1 cellular context compared by ENCODE assay signal in the genomic region with DNA sequence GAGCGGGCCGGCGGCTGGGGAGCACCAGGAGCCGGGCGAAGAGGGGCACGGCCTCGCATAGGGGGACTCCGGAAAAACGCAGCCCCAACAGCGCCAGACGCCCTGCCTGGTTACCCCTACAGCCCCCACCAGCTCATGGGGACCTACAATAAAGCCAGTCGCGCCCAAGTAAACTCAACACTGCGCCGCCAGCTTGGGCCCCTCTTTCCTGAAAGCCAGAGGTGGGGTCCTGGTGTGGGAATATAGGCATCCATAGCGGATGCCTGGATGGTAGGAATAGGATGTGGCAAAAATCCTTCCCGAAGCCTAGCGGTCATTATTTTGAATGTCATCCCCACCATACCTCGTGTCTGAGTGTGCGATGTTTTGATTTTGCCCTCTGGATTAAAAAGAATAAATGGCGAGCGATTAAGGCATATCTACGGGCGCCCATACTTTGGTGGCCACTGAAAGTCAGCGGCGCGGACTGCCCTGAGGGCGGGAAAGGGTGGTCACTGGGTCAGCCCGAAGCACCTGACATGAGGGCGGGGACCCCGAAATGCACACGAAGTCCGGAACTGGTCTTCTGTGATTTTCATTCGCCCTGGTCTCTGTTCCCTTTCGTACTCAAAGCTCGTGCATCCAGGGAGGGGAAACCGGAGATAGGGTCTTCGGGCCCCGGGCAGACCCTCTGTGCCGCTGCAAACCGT.
TF ChIP-seq lines count a peak whose summit lies in the region.

A gene with protein sequence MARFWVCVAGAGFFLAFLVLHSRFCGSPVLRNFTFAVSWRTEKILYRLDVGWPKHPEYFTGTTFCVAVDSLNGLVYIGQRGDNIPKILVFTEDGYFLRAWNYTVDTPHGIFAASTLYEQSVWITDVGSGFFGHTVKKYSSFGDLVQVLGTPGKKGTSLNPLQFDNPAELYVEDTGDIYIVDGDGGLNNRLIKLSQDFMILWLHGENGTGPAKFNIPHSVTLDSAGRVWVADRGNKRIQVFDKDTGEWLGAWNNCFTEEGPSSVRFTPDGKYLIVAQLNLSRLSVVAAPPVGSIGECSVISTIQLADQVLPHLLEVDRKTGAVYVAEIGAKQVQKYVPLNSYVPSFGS (plus strand): TSS at position 577 of the 689 bp plus-strand sequence. CDS start 184 bp downstream, outside the sequence.
Gene PROSER1 (minus strand): TSS at position 210 of the 689 bp plus-strand sequence. CDS start 847 bp downstream, outside the sequence.

TF ChIP-seq in GM12878, 131 proteins besides CTCF, POLR2A, EP300 and RAD21 (continued from another document):
- TF ChIP-seq ZBTB11 (CRISPR knock-in tag; IDR thresholded peaks at IDR 0.05): no peak
- peak; percentile 66; the same call in 1 of the 2 replicates for TF ChIP-seq TCF3 (IDR thresholded peaks at IDR 0.05; ENCODE audit: borderline replicate concordance, insufficient read depth, low read depth, low read length)
- TF ChIP-seq, protein P1, sequence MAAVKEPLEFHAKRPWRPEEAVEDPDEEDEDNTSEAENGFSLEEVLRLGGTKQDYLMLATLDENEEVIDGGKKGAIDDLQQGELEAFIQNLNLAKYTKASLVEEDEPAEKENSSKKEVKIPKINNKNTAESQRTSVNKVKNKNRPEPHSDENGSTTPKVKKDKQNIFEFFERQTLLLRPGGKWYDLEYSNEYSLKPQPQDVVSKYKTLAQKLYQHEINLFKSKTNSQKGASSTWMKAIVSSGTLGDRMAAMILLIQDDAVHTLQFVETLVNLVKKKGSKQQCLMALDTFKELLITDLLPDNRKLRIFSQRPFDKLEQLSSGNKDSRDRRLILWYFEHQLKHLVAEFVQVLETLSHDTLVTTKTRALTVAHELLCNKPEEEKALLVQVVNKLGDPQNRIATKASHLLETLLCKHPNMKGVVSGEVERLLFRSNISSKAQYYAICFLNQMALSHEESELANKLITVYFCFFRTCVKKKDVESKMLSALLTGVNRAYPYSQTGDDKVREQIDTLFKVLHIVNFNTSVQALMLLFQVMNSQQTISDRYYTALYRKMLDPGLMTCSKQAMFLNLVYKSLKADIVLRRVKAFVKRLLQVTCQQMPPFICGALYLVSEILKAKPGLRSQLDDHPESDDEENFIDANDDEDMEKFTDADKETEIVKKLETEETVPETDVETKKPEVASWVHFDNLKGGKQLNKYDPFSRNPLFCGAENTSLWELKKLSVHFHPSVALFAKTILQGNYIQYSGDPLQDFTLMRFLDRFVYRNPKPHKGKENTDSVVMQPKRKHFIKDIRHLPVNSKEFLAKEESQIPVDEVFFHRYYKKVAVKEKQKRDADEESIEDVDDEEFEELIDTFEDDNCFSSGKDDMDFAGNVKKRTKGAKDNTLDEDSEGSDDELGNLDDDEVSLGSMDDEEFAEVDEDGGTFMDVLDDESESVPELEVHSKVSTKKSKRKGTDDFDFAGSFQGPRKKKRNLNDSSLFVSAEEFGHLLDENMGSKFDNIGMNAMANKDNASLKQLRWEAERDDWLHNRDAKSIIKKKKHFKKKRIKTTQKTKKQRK (IDR thresholded peaks at IDR 0.05; ENCODE audit: low read depth, low read length): 0 out of 2 replicates have a peak, but pooled peaks have one; percentile 14
- TF ChIP-seq IKZF2 (IDR thresholded peaks at IDR 0.05): no peak; a peak in 2 of 4 replicates
- TF ChIP-seq MYC (IDR thresholded peaks at IDR 0.05; ENCODE audit: insufficient read depth, insufficient read length, insufficient replicate concordance, low read length, severe bottlenecking): peak; percentile 75
- TF ChIP-seq JUNB (IDR thresholded peaks at IDR 0.05): 0 out of 2 replicates have a peak, but pooled peaks have one; percentile 4
- TF ChIP-seq BACH1 (IDR thresholded peaks at IDR 0.05; ENCODE audit: borderline replicate concordance): no peak; the same call in 1 of the 2 replicates
- TF ChIP-seq RAD51 (IDR thresholded peaks at IDR 0.05): peak; percentile 84
- TF ChIP-seq NR2C1 (IDR thresholded peaks at IDR 0.05): 0 out of 2 replicates have a peak, but pooled peaks have one; percentile 58
- TF ChIP-seq USF1 (IDR thresholded peaks at IDR 0.05; ENCODE audit: borderline replicate concordance, extremely low read length, insufficient read depth, low read depth, low read length): peak; percentile 50
- no peak for TF ChIP-seq YBX1 (IDR thresholded peaks at IDR 0.05)
- TF ChIP-seq, protein P2, sequence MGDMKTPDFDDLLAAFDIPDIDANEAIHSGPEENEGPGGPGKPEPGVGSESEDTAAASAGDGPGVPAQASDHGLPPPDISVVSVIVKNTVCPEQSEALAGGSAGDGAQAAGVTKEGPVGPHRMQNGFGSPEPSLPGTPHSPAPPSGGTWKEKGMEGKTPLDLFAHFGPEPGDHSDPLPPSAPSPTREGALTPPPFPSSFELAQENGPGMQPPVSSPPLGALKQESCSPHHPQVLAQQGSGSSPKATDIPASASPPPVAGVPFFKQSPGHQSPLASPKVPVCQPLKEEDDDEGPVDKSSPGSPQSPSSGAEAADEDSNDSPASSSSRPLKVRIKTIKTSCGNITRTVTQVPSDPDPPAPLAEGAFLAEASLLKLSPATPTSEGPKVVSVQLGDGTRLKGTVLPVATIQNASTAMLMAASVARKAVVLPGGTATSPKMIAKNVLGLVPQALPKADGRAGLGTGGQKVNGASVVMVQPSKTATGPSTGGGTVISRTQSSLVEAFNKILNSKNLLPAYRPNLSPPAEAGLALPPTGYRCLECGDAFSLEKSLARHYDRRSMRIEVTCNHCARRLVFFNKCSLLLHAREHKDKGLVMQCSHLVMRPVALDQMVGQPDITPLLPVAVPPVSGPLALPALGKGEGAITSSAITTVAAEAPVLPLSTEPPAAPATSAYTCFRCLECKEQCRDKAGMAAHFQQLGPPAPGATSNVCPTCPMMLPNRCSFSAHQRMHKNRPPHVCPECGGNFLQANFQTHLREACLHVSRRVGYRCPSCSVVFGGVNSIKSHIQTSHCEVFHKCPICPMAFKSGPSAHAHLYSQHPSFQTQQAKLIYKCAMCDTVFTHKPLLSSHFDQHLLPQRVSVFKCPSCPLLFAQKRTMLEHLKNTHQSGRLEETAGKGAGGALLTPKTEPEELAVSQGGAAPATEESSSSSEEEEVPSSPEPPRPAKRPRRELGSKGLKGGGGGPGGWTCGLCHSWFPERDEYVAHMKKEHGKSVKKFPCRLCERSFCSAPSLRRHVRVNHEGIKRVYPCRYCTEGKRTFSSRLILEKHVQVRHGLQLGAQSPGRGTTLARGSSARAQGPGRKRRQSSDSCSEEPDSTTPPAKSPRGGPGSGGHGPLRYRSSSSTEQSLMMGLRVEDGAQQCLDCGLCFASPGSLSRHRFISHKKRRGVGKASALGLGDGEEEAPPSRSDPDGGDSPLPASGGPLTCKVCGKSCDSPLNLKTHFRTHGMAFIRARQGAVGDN (IDR thresholded peaks at IDR 0.05): peak; percentile 39; the same call in 1 of the 2 replicates
- no peak for TF ChIP-seq NFIC (IDR thresholded peaks at IDR 0.05; ENCODE audit: low read depth, low read length)
- no peak for TF ChIP-seq ESRRA (IDR thresholded peaks at IDR 0.05; ENCODE audit: low read length)
- no peak for TF ChIP-seq EED (IDR thresholded peaks at IDR 0.05; ENCODE audit: low read depth)
- no peak for TF ChIP-seq DPF2 (IDR thresholded peaks at IDR 0.05)
- peak; percentile 91 for TF ChIP-seq IKZF1 (conservative IDR thresholded peaks at IDR 0.05)
- no peak for TF ChIP-seq HDAC2 (IDR thresholded peaks at IDR 0.05)
- peak; percentile 39; the same call in 1 of the 2 replicates for TF ChIP-seq CHD2 (IDR thresholded peaks at IDR 0.05; ENCODE audit: borderline replicate concordance, low read depth, low read length)
- TF ChIP-seq, protein P3, sequence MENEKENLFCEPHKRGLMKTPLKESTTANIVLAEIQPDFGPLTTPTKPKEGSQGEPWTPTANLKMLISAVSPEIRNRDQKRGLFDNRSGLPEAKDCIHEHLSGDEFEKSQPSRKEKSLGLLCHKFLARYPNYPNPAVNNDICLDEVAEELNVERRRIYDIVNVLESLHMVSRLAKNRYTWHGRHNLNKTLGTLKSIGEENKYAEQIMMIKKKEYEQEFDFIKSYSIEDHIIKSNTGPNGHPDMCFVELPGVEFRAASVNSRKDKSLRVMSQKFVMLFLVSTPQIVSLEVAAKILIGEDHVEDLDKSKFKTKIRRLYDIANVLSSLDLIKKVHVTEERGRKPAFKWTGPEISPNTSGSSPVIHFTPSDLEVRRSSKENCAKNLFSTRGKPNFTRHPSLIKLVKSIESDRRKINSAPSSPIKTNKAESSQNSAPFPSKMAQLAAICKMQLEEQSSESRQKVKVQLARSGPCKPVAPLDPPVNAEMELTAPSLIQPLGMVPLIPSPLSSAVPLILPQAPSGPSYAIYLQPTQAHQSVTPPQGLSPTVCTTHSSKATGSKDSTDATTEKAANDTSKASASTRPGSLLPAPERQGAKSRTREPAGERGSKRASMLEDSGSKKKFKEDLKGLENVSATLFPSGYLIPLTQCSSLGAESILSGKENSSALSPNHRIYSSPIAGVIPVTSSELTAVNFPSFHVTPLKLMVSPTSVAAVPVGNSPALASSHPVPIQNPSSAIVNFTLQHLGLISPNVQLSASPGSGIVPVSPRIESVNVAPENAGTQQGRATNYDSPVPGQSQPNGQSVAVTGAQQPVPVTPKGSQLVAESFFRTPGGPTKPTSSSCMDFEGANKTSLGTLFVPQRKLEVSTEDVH (IDR thresholded peaks at IDR 0.05; ENCODE audit: low read depth, partially characterized antibody): peak; percentile 94
- TF ChIP-seq CREM (IDR thresholded peaks at IDR 0.05; ENCODE audit: low read depth): peak; percentile 99
- no peak for TF ChIP-seq NRF1 (conservative IDR thresholded peaks at IDR 0.05; ENCODE audit: low read depth, low read length)
- no peak for TF ChIP-seq BMI1 (IDR thresholded peaks at IDR 0.05; ENCODE audit: borderline replicate concordance)
- peak; percentile 54; the same call in 1 of the 2 replicates for TF ChIP-seq FOXM1 (IDR thresholded peaks at IDR 0.05; ENCODE audit: low read depth, low read length)
- TF ChIP-seq KLF5 (IDR thresholded peaks at IDR 0.05; ENCODE audit: partially characterized antibody): peak; percentile 74
- TF ChIP-seq RUNX3 (IDR thresholded peaks at IDR 0.05; ENCODE audit: low read length): peak; percentile 44; the same call in 1 of the 2 replicates
- 0 out of 2 replicates have a peak, but pooled peaks have one; percentile 49 for TF ChIP-seq NR2F1 (conservative IDR thresholded peaks at IDR 0.05)
TF ChIP-seq in GM12878: peak in this region for 65.
